21 cellular contexts compared by ENCODE assay signal in the genomic region with DNA sequence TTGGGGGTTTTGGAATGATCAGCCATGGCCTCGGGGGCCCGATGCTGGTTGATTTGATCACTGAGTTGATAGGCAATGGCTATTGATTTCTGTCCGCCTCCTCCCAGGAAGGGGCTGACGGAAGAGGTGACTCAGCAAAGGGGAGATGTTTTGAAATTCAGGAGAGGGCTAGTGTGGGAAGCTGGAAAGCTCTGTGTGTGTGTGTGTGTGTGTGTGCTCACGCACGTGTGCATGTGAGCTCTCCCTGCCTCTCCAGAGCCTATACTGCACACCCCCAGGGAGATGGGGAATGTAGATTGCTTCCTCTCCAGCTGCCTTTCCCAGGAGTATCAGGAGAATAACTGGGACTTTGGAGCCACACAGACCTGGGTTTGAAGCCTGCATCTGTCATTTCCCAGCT.
"Had no signal": no experiment of that assay in that cellular context is flagged by ENCODE, and none has a peak within 500 bp of the region (broad histone marks: within the 10 kb centered on the region; RNA-seq: fewer than 3 reads in every experiment).

No MANE protein-coding gene starts in this region.

- H3K36me3 Mint-ChIP-seq: immature natural killer cell, natural killer cell had no signal

- H3K27ac Mint-ChIP-seq: activated CD8-positive, alpha-beta T cell treated with anti-CD3 and anti-CD28 coated beads for 36 hours; activated T-cell treated with anti-CD3 and anti-CD28 coated beads, Interleukin-2, amount 50 U/mL, for 24 hours; activated T-helper 2 cell treated with anti-CD3 and anti-CD28 coated beads, Interferon-gamma antibody, Interleukin-2, Interleukin-4, amounts not matched to agents 10 μg/mL and 5 μg/mL and 100 μg/mL, durations not matched to agents 14 hours and 24 hours and 36 hours; immature natural killer cell; natural killer cell; T-helper 2 cell treated with Interferon-gamma antibody and Interleukin-4, amounts not matched to agents 5 μg/mL and 100 μg/mL, for 36 hours had no signal

- H3K4me3 Mint-ChIP-seq: activated CD8-positive, alpha-beta T cell treated with anti-CD3 and anti-CD28 coated beads for 36 hours; activated T-cell treated with anti-CD3 and anti-CD28 coated beads, Interleukin-2, amount 50 U/mL, for 24 hours; immature natural killer cell; natural killer cell; T-helper 2 cell treated with Interferon-gamma antibody and Interleukin-4, amounts not matched to agents 5 μg/mL and 100 μg/mL, for 36 hours had no signal

- H3K27me3 ChIP-seq: body of pancreas, colonic mucosa, neutrophil had no signal

- H3K9me3 ChIP-seq: body of pancreas, colonic mucosa, neutrophil, upper lobe of right lung had no signal

- H2AFZ ChIP-seq: parathyroid adenoma had no signal

- ATAC-seq: activated CD8-positive, alpha-beta T cell treated with anti-CD3 and anti-CD28 coated beads for 36 hours; body of pancreas; gastroesophageal sphincter; heart right ventricle; natural killer cell; upper lobe of right lung had no signal

- H3K9ac ChIP-seq: parathyroid adenoma had no signal

- H3K4me1 ChIP-seq: body of pancreas, colonic mucosa, gastroesophageal sphincter, heart right ventricle, parathyroid adenoma, spleen, upper lobe of right lung had no signal

- H3K79me2 ChIP-seq: parathyroid adenoma had no signal

- H3K36me3 ChIP-seq: colonic mucosa, gastroesophageal sphincter, heart right ventricle, neutrophil, spleen, upper lobe of right lung had no signal

- DNase-seq: activated CD4-positive, alpha-beta T cell treated with anti-CD3 and anti-CD28 coated beads for 48 hours; activated CD4-positive, CD25-positive, alpha-beta regulatory T cell; activated CD8-positive, alpha-beta T cell treated with anti-CD3 and anti-CD28 coated beads for 36 hours; activated naive CD4-positive, alpha-beta T cell treated with Interleukin-2 at 50 U/mL for 16 hours; activated T-cell treated with anti-CD3 and anti-CD28 coated beads, Interleukin-2, amount 50 U/mL, for 24 hours; body of pancreas; central memory CD4-positive, alpha-beta T cell; colonic mucosa; erythroblast; heart right ventricle; immature natural killer cell; natural killer cell; spleen; stimulated activated CD4-positive, alpha-beta T cell treated with anti-CD3 and anti-CD28 coated beads, Interleukin-4, amount 100 ng/mL, for 4 hours; stimulated activated naive CD4-positive, alpha-beta T cell; upper lobe of right lung had no signal

- H3K4me1 Mint-ChIP-seq: immature natural killer cell, natural killer cell had no signal

- H3K9me3 Mint-ChIP-seq: activated CD8-positive, alpha-beta T cell treated with anti-CD3 and anti-CD28 coated beads for 36 hours; activated T-cell treated with anti-CD3 and anti-CD28 coated beads, Interleukin-2, amount 50 U/mL, for 24 hours; activated T-helper 2 cell treated with anti-CD3 and anti-CD28 coated beads, Interferon-gamma antibody, Interleukin-2, Interleukin-4, amounts not matched to agents 10 μg/mL and 5 μg/mL and 100 μg/mL, durations not matched to agents 14 hours and 24 hours and 36 hours; immature natural killer cell; natural killer cell; T-helper 2 cell treated with Interferon-gamma antibody and Interleukin-4, amounts not matched to agents 5 μg/mL and 100 μg/mL, for 36 hours had no signal

- H3K27ac ChIP-seq: body of pancreas, colonic mucosa, gastroesophageal sphincter, heart right ventricle, neutrophil, parathyroid adenoma, spleen, upper lobe of right lung had no signal

- H3K4me3 ChIP-seq: body of pancreas, colonic mucosa, gastroesophageal sphincter, heart right ventricle, spleen, upper lobe of right lung had no signal

- H3K27me3 Mint-ChIP-seq: activated CD8-positive, alpha-beta T cell treated with anti-CD3 and anti-CD28 coated beads for 36 hours; activated T-cell treated with anti-CD3 and anti-CD28 coated beads, Interleukin-2, amount 50 U/mL, for 24 hours had no signal
